8 cellular contexts compared by ENCODE assay signal in the genomic region with DNA sequence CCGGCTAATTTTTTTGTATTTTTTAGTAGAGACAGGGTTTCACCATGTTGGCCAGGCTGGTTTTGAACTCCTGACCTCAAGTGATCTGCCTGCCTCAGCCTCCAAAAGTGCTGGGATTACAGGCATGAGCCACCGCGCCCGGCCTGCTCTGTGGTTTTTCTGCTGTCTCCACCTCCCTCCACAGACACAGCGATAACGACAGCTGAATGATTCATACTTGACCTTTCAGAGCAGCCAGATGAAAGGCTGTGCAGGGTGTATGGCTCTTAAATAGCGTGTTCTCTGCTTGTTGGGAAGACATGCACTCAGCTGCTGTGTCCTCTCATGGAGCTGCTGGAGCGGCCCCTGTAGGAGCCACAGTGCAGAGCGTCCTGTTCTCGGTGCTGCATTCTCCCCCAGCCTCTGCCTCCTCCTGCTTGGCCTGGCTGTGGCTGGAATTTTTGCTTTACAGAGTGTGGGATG.
A peak's percentile ranks its signal among the peaks of the same experiment; 100 is the strongest.
DNase-seq lines count a peak whose midpoint lies in the region; ATAC-seq, FAIRE-seq and TF ChIP-seq lines count a peak whose summit lies in the region.
"Not testable (repeated sequence)": the region's sequence is repeated elsewhere in the genome, so short reads cannot be mapped to it uniquely, and the experiment has no call there.

No MANE protein-coding gene starts in this region.

- not testable (repeated sequence) for H3K9me3 Mint-ChIP-seq in activated CD4-positive, alpha-beta memory T cell treated with anti-CD3 and anti-CD28 coated beads for 36 hours; immature natural killer cell

- not testable (repeated sequence) for H3K4me2 ChIP-seq in PC-3 (ENCODE audit: low read length)

- ATAC-seq in PC-3 (peak; percentile 86), aorta (ENCODE audit: low FRiP score) (peak; percentile 95)

- not testable (repeated sequence) for H3K9ac ChIP-seq in PC-3 (ENCODE audit: low read length)

- peak overlapping the region; percentile 14; the same call in 1 of the 2 replicates for H3K27ac ChIP-seq in PC-3 (ENCODE audit: low read length)
- not testable (repeated sequence) for H3K27ac ChIP-seq in aorta (ENCODE audit: low read depth in 1 of 2, low read length in 2 of 2)

- H3K27me3 Mint-ChIP-seq in activated CD4-positive, alpha-beta memory T cell treated with anti-CD3 and anti-CD28 coated beads for 36 hours; immature natural killer cell (ENCODE audit: low read depth in 3 of 3): not testable (repeated sequence)

- intact Hi-C loops in PC-3 (cut with micrococcal nuclease), result not testable (repeated sequence)
- intact Hi-C loops in activated CD4-positive, alpha-beta memory T cell treated with anti-CD3 and anti-CD28 coated beads for 36 hours (cut with micrococcal nuclease), result loop anchor here (1.0 to 5.0 kb wide), 5 partner anchors 21 to 149 kb away; no protein-coding TSS in a partner anchor
- intact Hi-C loops in aorta (cut with DNase I), result loop anchor here in 1 of 2 donors (2.0 kb wide), 1 partner anchor 61 kb away; the partner anchor contains the start of gene TTC39C

- peak; percentile 11 for DNase-seq in GM18507 (ENCODE audit: extremely low spot score, insufficient read length, low read depth)
- peak; percentile 75 for DNase-seq in HT-29 (ENCODE audit: low spot score)
- DNase-seq in PC-3, result peak; percentile 81
- peak; percentile 93 for DNase-seq in activated CD4-positive, alpha-beta memory T cell treated with anti-CD3 and anti-CD28 coated beads for 36 hours
- peak; percentile 95 to 98 for DNase-seq in cardiac fibroblast (ENCODE audit: low read depth in 2 of 2)
- peak; percentile 24 to 40 (median 31) for DNase-seq in immature natural killer cell
- peak; percentile 63 for DNase-seq in stimulated activated CD4-positive, alpha-beta T cell treated with anti-CD3 and anti-CD28 coated beads, Interleukin-12 subunit alpha, Interleukin-12 subunit beta, amount 100 ng/mL, for 4 hours
- peak; percentile 81 to 86 for DNase-seq in aorta

- peak overlapping the region; percentile 63 for H3K27ac Mint-ChIP-seq in activated CD4-positive, alpha-beta memory T cell treated with anti-CD3 and anti-CD28 coated beads for 36 hours
- peak overlapping the region; percentile 46 to 85 (median 74) for H3K27ac Mint-ChIP-seq in immature natural killer cell

- H3K4me1 ChIP-seq in PC-3 (ENCODE audit: insufficient read depth, low read length), result peaks cover 20% of the 10 kb centered on the region
- H3K4me1 ChIP-seq in aorta (ENCODE audit: control insufficient read depth in 1 of 2, insufficient read depth in 2 of 2, low read length in 2 of 2), result not testable (repeated sequence)

- H3F3A ChIP-seq in PC-3 (ENCODE audit: low read length, unreplicated experiment), result not testable (repeated sequence)

- not testable (repeated sequence) for H2AFZ ChIP-seq in PC-3 (ENCODE audit: low read length)

- not testable (repeated sequence) for H3K4me3 ChIP-seq in PC-3 (ENCODE audit: low read length); cardiac fibroblast (replicated peaks in 1 of 2; ENCODE audit: low read depth in 2 of 2, low read length in 2 of 2); aorta (ENCODE audit: low read length in 2 of 2)

- not testable (repeated sequence) for H3K27me3 ChIP-seq in PC-3 (ENCODE audit: low read length); aorta (ENCODE audit: control insufficient read depth in 1 of 2, insufficient read depth in 2 of 2, low read length in 1 of 2)

- peaks cover 34% of the 10 kb centered on the region for H3K36me3 Mint-ChIP-seq in activated CD4-positive, alpha-beta memory T cell treated with anti-CD3 and anti-CD28 coated beads for 36 hours
- peaks cover 14 to 25% (median 20%) of the 10 kb centered on the region in 3 donors for H3K36me3 Mint-ChIP-seq in immature natural killer cell

- CTCF ChIA-PET in PC-3 (lab: Charles Lee), result interaction anchor here (0.5 kb wide), 1 partner anchor 67 kb away, joined by 3 read pairs; no protein-coding TSS in a partner anchor
- CTCF ChIA-PET in activated CD4-positive, alpha-beta memory T cell treated with anti-CD3 and anti-CD28 coated beads for 36 hours (lab: Charles Lee), result interaction anchor here (0.6 to 1.8 kb wide), 16 partner anchors 9 to 522 kb away, joined by 3 to 9 read pairs (median 4); partner anchors contain the start of gene TTC39C

- not testable (repeated sequence) for H3K36me3 ChIP-seq in PC-3 (ENCODE audit: low read depth, low read length); aorta (ENCODE audit: control insufficient read depth in 1 of 2, insufficient read depth in 2 of 2, low read length in 1 of 2)

- WGBS in aorta, 2 donors, result 21 to 41% methylated on average over 10 of the region's 10 CpGs

- POLR2A ChIA-PET in PC-3 (lab: Charles Lee; ENCODE audit: unreplicated experiment), result not testable (repeated sequence)
- POLR2A ChIA-PET in activated CD4-positive, alpha-beta memory T cell treated with anti-CD3 and anti-CD28 coated beads for 36 hours (lab: Charles Lee), result interaction anchor here (0.9 to 1.6 kb wide), 4 partner anchors 10 to 61 kb away, joined by 3 to 15 read pairs (median 3); no protein-coding TSS in a partner anchor

- H3K9me2 ChIP-seq in PC-3 (replicated peaks; ENCODE audit: low read length), result not testable (repeated sequence)

- not testable (repeated sequence) for FAIRE-seq in GM18507 (lab: Jason Lieb, UNC)

- H3K9me3 ChIP-seq in PC-3 (ENCODE audit: low read length); aorta (ENCODE audit: control insufficient read depth, low read length): not testable (repeated sequence)

- not testable (repeated sequence) for BruUV-seq in PC-3 (replicated peaks; lab: Mats Ljungman, UMichigan)

- H3K4me1 Mint-ChIP-seq in activated CD4-positive, alpha-beta memory T cell treated with anti-CD3 and anti-CD28 coated beads for 36 hours (ENCODE audit: low read depth), result peaks cover 58% of the 10 kb centered on the region
- H3K4me1 Mint-ChIP-seq in immature natural killer cell, result peaks cover 33 to 40% of the 10 kb centered on the region in 2 donors

- H4K20me1 ChIP-seq in PC-3 (ENCODE audit: low read length), result not testable (repeated sequence)

- peak overlapping the region; percentile 14 for H3K4me3 Mint-ChIP-seq in activated CD4-positive, alpha-beta memory T cell treated with anti-CD3 and anti-CD28 coated beads for 36 hours
- H3K4me3 Mint-ChIP-seq in immature natural killer cell, result peak overlapping the region in 4 of 5 donors; percentile 29 to 50 (median 40)

- H3K79me2 ChIP-seq in PC-3 (ENCODE audit: low read length), result not testable (repeated sequence)

- peak; percentile 65 for TF ChIP-seq CTCF in PC-3 (conservative IDR thresholded peaks at IDR 0.05; ENCODE audit: low read depth, low read length)
- TF ChIP-seq CTCF in cardiac fibroblast (IDR thresholded peaks at IDR 0.05; ENCODE audit: low read depth, low read length), result peak; percentile 65

Comparison
In these comparisons a context has a peak if more than half of its experiments do, and no peak if none do; other contexts are left out.
1. DNase-seq: peak in every context shown above with its lines; median percentile 96 in cardiac fibroblast; 93 in activated CD4-positive, alpha-beta memory T cell treated with anti-CD3 and anti-CD28 coated beads for 36 hours; 84 in aorta; 81 in PC-3; 75 in HT-29; 63 in stimulated activated CD4-positive, alpha-beta T cell treated with anti-CD3 and anti-CD28 coated beads, Interleukin-12 subunit alpha, Interleukin-12 subunit beta, amount 100 ng/mL, for 4 hours; 31 in immature natural killer cell; 11 in GM18507.